In the genomic region with DNA sequence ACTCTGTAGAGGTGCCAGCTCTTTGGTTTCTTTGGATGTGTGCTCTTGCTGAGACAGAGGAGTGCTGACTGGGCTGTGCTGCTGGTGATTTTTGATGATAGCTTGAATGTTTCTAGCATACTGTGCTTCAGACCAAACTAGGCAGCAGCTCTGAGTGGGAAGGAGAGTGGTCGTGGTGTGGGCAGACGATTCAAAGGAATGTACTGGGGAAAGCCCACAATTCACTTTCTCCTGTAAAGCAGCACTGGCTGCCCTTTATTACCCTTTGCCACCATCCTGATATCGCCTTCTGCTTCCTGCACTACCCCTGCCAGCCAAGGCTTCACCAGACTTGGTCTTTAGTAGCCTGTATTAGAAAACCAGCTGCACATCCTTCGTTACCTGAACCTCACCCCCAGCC, we compare ENCODE assay signal across 23 cellular contexts. TPM values are rescaled to one million over a fixed set of nuclear protein-coding genes. Genes with fewer than 3 reads are reported as not detected.
DNase-seq lines count a peak whose midpoint lies in the region; ATAC-seq, FAIRE-seq and TF ChIP-seq lines count a peak whose summit lies in the region.
"Had no signal": no experiment of that assay in that cellular context is flagged by ENCODE, and none has a peak within 500 bp of the region (broad histone marks: within the 10 kb centered on the region; RNA-seq: fewer than 3 reads in every experiment).

No MANE protein-coding gene starts in this region.

- H3K36me3 ChIP-seq in GM23338 (ENCODE audit: insufficient read depth) (peaks cover 62% of the 10 kb centered on the region), astrocyte (ENCODE audit: insufficient read depth, low read length) (peaks cover 65% of the 10 kb centered on the region)

- no peak for FAIRE-seq in astrocyte (lab: Jason Lieb, UNC)
- FAIRE-seq: A204.1, bronchial epithelial cell, GM12892 had no signal

- POLR2A ChIA-PET in activated CD4-positive, alpha-beta T cell treated with anti-CD3 and anti-CD28 coated beads, Interleukin-2, amount 10 ng/mL, durations not matched to agents 7 days and 5 days (lab: Charles Lee): no interaction called here

- H3K4me3 ChIP-seq in GM23338: no peak overlapping the region
- no peak overlapping the region for H3K4me3 ChIP-seq in astrocyte (ENCODE audit: insufficient read depth, low read depth, low read length)
- H3K4me3 ChIP-seq: gastrocnemius medialis, HAP-1, testis had no signal

- H3K4me2 ChIP-seq in GM23338: no peak overlapping the region
- H3K4me2 ChIP-seq in astrocyte (ENCODE audit: low read length): no peak overlapping the region

- no peaks in the 10 kb centered on the region for H3K9me3 ChIP-seq in astrocyte (ENCODE audit: insufficient read depth, low read depth, low read length)
- H3K9me3 ChIP-seq: gastrocnemius medialis, HAP-1, testis had no signal

- H3K27ac Mint-ChIP-seq in activated CD4-positive, alpha-beta T cell treated with anti-CD3 and anti-CD28 coated beads, Interleukin-2, amount 10 ng/mL, durations not matched to agents 7 days and 5 days: peak overlapping the region; percentile 20
- H3K27ac Mint-ChIP-seq in GM23338 (peak overlapping the region; percentile 75), astrocyte (ENCODE audit: unreplicated experiment) (no peak overlapping the region), natural killer cell (peak overlapping the region; percentile 68 to 84)

- H3K4me1 ChIP-seq in GM23338 (ENCODE audit: insufficient read depth) (peaks cover 41% of the 10 kb centered on the region), astrocyte (ENCODE audit: insufficient read depth, low read length) (peaks cover 3% of the 10 kb centered on the region)

- H3K36me3 Mint-ChIP-seq in activated CD4-positive, alpha-beta T cell treated with anti-CD3 and anti-CD28 coated beads, Interleukin-2, amount 10 ng/mL, durations not matched to agents 7 days and 5 days (ENCODE audit: low read depth): peaks cover 72% of the 10 kb centered on the region
- H3K36me3 Mint-ChIP-seq in GM23338 (ENCODE audit: low read depth) (peaks cover 93% of the 10 kb centered on the region), astrocyte (ENCODE audit: low read depth, unreplicated experiment) (peaks cover 22% of the 10 kb centered on the region), natural killer cell (peaks cover 9% of the 10 kb centered on the region)

- ATAC-seq in GM23338: no peak
- no peak for ATAC-seq in natural killer cell
- no peak for ATAC-seq in esophagus mucosa
- ATAC-seq: activated CD4-positive, CD25-positive, alpha-beta regulatory T cell treated with anti-CD3 and anti-CD28 coated beads, Interleukin-2, amount 50 U/mL, for 24 hours; gastrocnemius medialis had no signal

- H4K20me1 ChIP-seq in GM23338 (replicated peaks; ENCODE audit: insufficient read depth) (peaks cover 52% of the 10 kb centered on the region), astrocyte (ENCODE audit: insufficient read depth, low read length) (peaks cover 91% of the 10 kb centered on the region)

- H3K27me3 ChIP-seq in GM23338 (ENCODE audit: insufficient read depth) (no peaks in the 10 kb centered on the region), astrocyte (ENCODE audit: insufficient read depth, low read length) (no peaks in the 10 kb centered on the region)
- H3K27me3 ChIP-seq: gastrocnemius medialis, testis had no signal

- H3K79me2 ChIP-seq in GM23338 (replicated peaks; ENCODE audit: insufficient read depth) (peaks cover 86% of the 10 kb centered on the region), astrocyte (ENCODE audit: insufficient read depth, low read length) (peaks cover 92% of the 10 kb centered on the region)

- H3K9me2 ChIP-seq in GM23338 (ENCODE audit: insufficient read depth): no peaks in the 10 kb centered on the region

- no peak for DNase-seq in activated CD4-positive, alpha-beta T cell treated with anti-CD3 and anti-CD28 coated beads, Interleukin-2, amount 10 ng/mL, durations not matched to agents 7 days and 5 days
- no peak for DNase-seq in activated CD4-positive, alpha-beta T cell treated with anti-CD3 and anti-CD28 coated beads for 48 hours
- DNase-seq in GM23338 (ENCODE audit: low spot score) (no peak), astrocyte (ENCODE audit: low read depth) (no peak), natural killer cell (no peak), NCI-H748 (lab: John Stamatoyannopoulos, UW; ENCODE audit: unreplicated experiment) (no peak), DMS114 treated with DMSO at 0.1 percent for 48 hours (lab: John Stamatoyannopoulos, UW; ENCODE audit: unreplicated experiment) (no peak)
- DNase-seq: C1 segment of cervical spinal cord; erythroblast; gastrocnemius medialis; kidney glomerular epithelial cell; mesendoderm; NCI-H146; NCI-H226; stimulated activated CD4-positive, alpha-beta T cell treated with anti-CD3 and anti-CD28 coated beads, Interleukin-4, amount 100 ng/mL, for 24 hours; T-helper 9 cell; testis had no signal

- H3K9ac ChIP-seq in astrocyte (ENCODE audit: low read length): no peak overlapping the region

- H3K27me3 Mint-ChIP-seq in activated CD4-positive, alpha-beta T cell treated with anti-CD3 and anti-CD28 coated beads, Interleukin-2, amount 10 ng/mL, durations not matched to agents 7 days and 5 days: no peaks in the 10 kb centered on the region
- H3K27me3 Mint-ChIP-seq in GM23338 (ENCODE audit: insufficient read depth, low read depth, poor library complexity) (peaks cover 20% of the 10 kb centered on the region), astrocyte (ENCODE audit: low read depth, unreplicated experiment) (no peaks in the 10 kb centered on the region), natural killer cell (ENCODE audit: low read depth in 2 of 2) (no peaks in the 10 kb centered on the region)

- H3K27ac ChIP-seq in GM23338 (ENCODE audit: low read depth): peak overlapping the region; percentile 76
- no peak overlapping the region for H3K27ac ChIP-seq in astrocyte (ENCODE audit: low read depth, low read length)
- H3K27ac ChIP-seq: gastrocnemius medialis, testis had no signal

- no peak for TF ChIP-seq CTCF in GM23338 (conservative IDR thresholded peaks at IDR 0.05; ENCODE audit: low read depth in 2 of 2)
- TF ChIP-seq CTCF in astrocyte (IDR thresholded peaks at IDR 0.05; ENCODE audit: insufficient read depth, low read depth, low read length): no peak
- no peak for TF ChIP-seq CTCF in natural killer cell (IDR thresholded peaks at IDR 0.05)

- CTCF ChIA-PET in activated CD4-positive, alpha-beta T cell treated with anti-CD3 and anti-CD28 coated beads, Interleukin-2, amount 10 ng/mL, durations not matched to agents 7 days and 5 days (lab: Charles Lee): interaction anchor here (0.8 to 1.5 kb wide), 3 partner anchors 9 to 14 kb away, joined by 3 read pairs; no protein-coding TSS in a partner anchor

- H3K4me3 Mint-ChIP-seq in activated CD4-positive, alpha-beta T cell treated with anti-CD3 and anti-CD28 coated beads, Interleukin-2, amount 10 ng/mL, durations not matched to agents 7 days and 5 days: no peak overlapping the region
- H3K4me3 Mint-ChIP-seq in GM23338: no peak overlapping the region
- peak overlapping the region; percentile 1 for H3K4me3 Mint-ChIP-seq in astrocyte (ENCODE audit: unreplicated experiment)
- no peak overlapping the region for H3K4me3 Mint-ChIP-seq in natural killer cell

- H3K9me3 Mint-ChIP-seq in activated CD4-positive, alpha-beta T cell treated with anti-CD3 and anti-CD28 coated beads, Interleukin-2, amount 10 ng/mL, durations not matched to agents 7 days and 5 days: no peaks in the 10 kb centered on the region
- H3K9me3 Mint-ChIP-seq in GM23338 (no peaks in the 10 kb centered on the region), astrocyte (ENCODE audit: unreplicated experiment) (no peaks in the 10 kb centered on the region), natural killer cell (no peaks in the 10 kb centered on the region)

- H2AFZ ChIP-seq in GM23338 (no peak overlapping the region), astrocyte (ENCODE audit: low read depth, low read length) (no peak overlapping the region)

- peaks cover 21% of the 10 kb centered on the region for H3K4me1 Mint-ChIP-seq in activated CD4-positive, alpha-beta T cell treated with anti-CD3 and anti-CD28 coated beads, Interleukin-2, amount 10 ng/mL, durations not matched to agents 7 days and 5 days
- peaks cover 52% of the 10 kb centered on the region for H3K4me1 Mint-ChIP-seq in GM23338
- H3K4me1 Mint-ChIP-seq in astrocyte (ENCODE audit: low read depth, unreplicated experiment): peaks cover 45% of the 10 kb centered on the region
- H3K4me1 Mint-ChIP-seq in natural killer cell: peaks cover 26 to 37% of the 10 kb centered on the region in 2 donors

- peaks cover 79% of the 10 kb centered on the region for H3F3A ChIP-seq in GM23338 (replicated peaks; ENCODE audit: low read depth)

- intact Hi-C loops in natural killer cell (cut with micrococcal nuclease): no loop called here

TF ChIP-seq in GM23338, 12 proteins besides CTCF, POLR2A, EP300 and RAD21 (continues in another document):
- TF ChIP-seq STAT1 (IDR thresholded peaks at IDR 0.05; ENCODE audit: unreplicated experiment): no peak

RNA-seq across cellular contexts. Expression of gene PRRC2B, which starts 45.3 kb away (rescaled TPM):
- total RNA-seq in activated CD4-positive, alpha-beta T cell treated with anti-CD3 and anti-CD28 coated beads, Interleukin-2, amount 10 ng/mL, durations not matched to agents 7 days and 5 days: 100 to 1,000 TPM; 281 to 303 TPM
- 171 and 193 TPM in 2 replicates for total RNA-seq in GM23338 (2014; rRNA removed; shearing (Covaris generic))
- polyA plus RNA-seq in GM23338 (2016; fragmentation: Nextera tagmentation; extraction: Ambion mirVana): 41.4 and 45.0 TPM in 2 replicates
- total RNA-seq in astrocyte (260 and 292 TPM in 2 replicates), natural killer cell (100 to 1,000 TPM; 249 to 275 (median 274) TPM), esophagus mucosa (82.9 TPM)
